ENCODE assay signal across 18 cellular contexts in genomic region chr6:143896096-143896880, GRCh38. TPM values are rescaled to one million over a fixed set of nuclear protein-coding genes. Genes with fewer than 3 reads are reported as not detected.
DNase-seq lines count a peak whose midpoint lies in the region; ATAC-seq, FAIRE-seq and TF ChIP-seq lines count a peak whose summit lies in the region.
"Had no signal": no experiment of that assay in that cellular context is flagged by ENCODE, and none has a peak within 500 bp of the region (broad histone marks: within the 10 kb centered on the region; RNA-seq: fewer than 3 reads in every experiment).

No MANE protein-coding gene starts in this region.

- no peaks in the 10 kb centered on the region for H3K4me1 Mint-ChIP-seq in natural killer cell treated with Interleukin-12 subunit alpha and Interleukin-12 subunit beta and Interleukin-15 and Interleukin-18, amount 100 ng/mL, for 72 hours (ENCODE audit: low read depth in 2 of 2)
- H3K4me1 Mint-ChIP-seq: immature natural killer cell had no signal

- no peak overlapping the region for H3K4me3 ChIP-seq in bronchial epithelial cell (ENCODE audit: low read depth, low read length)
- peak overlapping the region in 1 of 2 donors; percentile 4 for H3K4me3 ChIP-seq in mucosa of rectum (ENCODE audit: low read length in 2 of 2)
- H3K4me3 ChIP-seq in uterus = no peak overlapping the region
- H3K4me3 ChIP-seq: dorsolateral prefrontal cortex, SJCRH30, thyroid gland had no signal

- intact Hi-C loops in uterus (cut with DNase I; ENCODE audit: low total_unique reads) = no loop called here
- intact Hi-C loops in sciatic nerve (cut with DNase I) = no loop called here

- H3K9me3 Mint-ChIP-seq in natural killer cell treated with Interleukin-12 subunit alpha and Interleukin-12 subunit beta and Interleukin-15 and Interleukin-18, amount 100 ng/mL, for 72 hours = no peaks in the 10 kb centered on the region
- H3K9me3 Mint-ChIP-seq: immature natural killer cell had no signal

- no peaks in the 10 kb centered on the region for H3K27me3 Mint-ChIP-seq in natural killer cell treated with Interleukin-12 subunit alpha and Interleukin-12 subunit beta and Interleukin-15 and Interleukin-18, amount 100 ng/mL, for 72 hours

- no peak for TF ChIP-seq POLR2A in uterus (IDR thresholded peaks at IDR 0.05)

- H3K4me3 Mint-ChIP-seq in natural killer cell treated with Interleukin-12 subunit alpha and Interleukin-12 subunit beta and Interleukin-15 and Interleukin-18, amount 100 ng/mL, for 72 hours = no peak overlapping the region
- H3K4me3 Mint-ChIP-seq: activated CD8-positive, alpha-beta T cell treated with anti-CD3 and anti-CD28 coated beads, Interleukin-2, amount 10 ng/mL, durations not matched to agents 7 days and 5 days; immature natural killer cell had no signal

- FAIRE-seq in GM19239 (lab: Jason Lieb, UNC) (peak; percentile 18), bronchial epithelial cell (lab: Jason Lieb, UNC) (no peak)
- FAIRE-seq: astrocyte, frontal cortex had no signal

- H3K27ac ChIP-seq in mucosa of rectum (ENCODE audit: low read depth in 2 of 2, low read length in 2 of 2) (peak overlapping the region; percentile 41 to 56), uterus (no peak overlapping the region)
- H3K27ac ChIP-seq: dorsolateral prefrontal cortex, SJCRH30, thyroid gland had no signal

- H3K9ac ChIP-seq in mucosa of rectum (ENCODE audit: low read depth in 1 of 2, low read length in 2 of 2) = no peak overlapping the region

- no peaks in the 10 kb centered on the region for H3K27me3 ChIP-seq in bronchial epithelial cell (ENCODE audit: control insufficient read depth, insufficient read depth, low read length)
- no peaks in the 10 kb centered on the region for H3K27me3 ChIP-seq in mucosa of rectum (ENCODE audit: control insufficient read depth in 2 of 2, insufficient read depth in 2 of 2, low read length in 2 of 2)
- no peaks in the 10 kb centered on the region for H3K27me3 ChIP-seq in uterus
- H3K27me3 ChIP-seq: dorsolateral prefrontal cortex, SJCRH30, thyroid gland had no signal

- no peak overlapping the region for H3K27ac Mint-ChIP-seq in natural killer cell treated with Interleukin-12 subunit alpha and Interleukin-12 subunit beta and Interleukin-15 and Interleukin-18, amount 100 ng/mL, for 72 hours
- H3K27ac Mint-ChIP-seq: activated CD8-positive, alpha-beta T cell treated with anti-CD3 and anti-CD28 coated beads, Interleukin-2, amount 10 ng/mL, durations not matched to agents 7 days and 5 days; immature natural killer cell had no signal

- H3K36me3 ChIP-seq in bronchial epithelial cell (ENCODE audit: control insufficient read depth, insufficient read depth, low read length) (no peaks in the 10 kb centered on the region), mucosa of rectum (ENCODE audit: control insufficient read depth in 2 of 2, insufficient read depth in 2 of 2, low read length in 2 of 2) (no peaks in the 10 kb centered on the region), uterus (no peaks in the 10 kb centered on the region)
- H3K36me3 ChIP-seq: SJCRH30, thyroid gland had no signal

- H3K4me1 ChIP-seq in mucosa of rectum (ENCODE audit: control insufficient read depth in 2 of 2, insufficient read depth in 2 of 2, low read length in 2 of 2) = peaks cover 4% of the 10 kb centered on the region in 2 donors
- no peaks in the 10 kb centered on the region for H3K4me1 ChIP-seq in uterus
- H3K4me1 ChIP-seq: SJCRH30 had no signal

- DNase-seq in GM19239 (ENCODE audit: insufficient read length, low spot score) (no peak), M059J (ENCODE audit: low read depth) (peak; percentile 30), bronchial epithelial cell (ENCODE audit: low read depth) (peak; percentile 65), uterus (no peak), NCI-H1048 (lab: John Stamatoyannopoulos, UW) (no peak), sciatic nerve (ENCODE audit: low spot score) (no peak)
- DNase-seq in natural killer cell treated with Interleukin-12 subunit alpha and Interleukin-12 subunit beta and Interleukin-15 and Interleukin-18, amount 100 ng/mL, for 72 hours (ENCODE audit: low spot score) = no peak
- DNase-seq: activated CD8-positive, alpha-beta T cell treated with anti-CD3 and anti-CD28 coated beads, Interleukin-2, amount 10 ng/mL, durations not matched to agents 7 days and 5 days; DND-41; dorsolateral prefrontal cortex; immature natural killer cell; NCI-H146; NCI-H774; SJCRH30; thyroid gland had no signal

- H3K36me3 Mint-ChIP-seq in natural killer cell treated with Interleukin-12 subunit alpha and Interleukin-12 subunit beta and Interleukin-15 and Interleukin-18, amount 100 ng/mL, for 72 hours = no peaks in the 10 kb centered on the region

- no peaks in the 10 kb centered on the region for H3K9me3 ChIP-seq in mucosa of rectum (ENCODE audit: control insufficient read depth in 2 of 2, low read length in 2 of 2)
- H3K9me3 ChIP-seq in uterus = no peaks in the 10 kb centered on the region
- H3K9me3 ChIP-seq: SJCRH30, thyroid gland had no signal

- TF ChIP-seq CTCF in bronchial epithelial cell (IDR thresholded peaks at IDR 0.05; ENCODE audit: insufficient read depth, low read length, severe bottlenecking) = no peak
- TF ChIP-seq CTCF in uterus (IDR thresholded peaks at IDR 0.05) = no peak

- no peak for ATAC-seq in natural killer cell treated with Interleukin-12 subunit alpha and Interleukin-12 subunit beta and Interleukin-15 and Interleukin-18, amount 100 ng/mL, for 72 hours
- ATAC-seq in sciatic nerve = no peak
- ATAC-seq: activated CD8-positive, alpha-beta T cell treated with anti-CD3 and anti-CD28 coated beads, Interleukin-2, amount 10 ng/mL, durations not matched to agents 7 days and 5 days had no signal

RNA-seq across cellular contexts. Expression of gene ZC2HC1B, which starts 32.0 kb away (rescaled TPM):
- not detected in 2 replicates for total RNA-seq in M059J (2014; rRNA removed; shearing (Covaris generic))
- total RNA-seq in bronchial epithelial cell (not detected in 2 replicates), uterus (under 1 TPM in 1 of 4 donors, not detected in 3; 0.35 TPM), sciatic nerve (not detected)
- not detected for total RNA-seq in natural killer cell treated with Interleukin-12 subunit alpha and Interleukin-12 subunit beta and Interleukin-15 and Interleukin-18, amount 100 ng/mL, for 72 hours
- total RNA-seq: activated CD8-positive, alpha-beta T cell treated with anti-CD3 and anti-CD28 coated beads, Interleukin-2, amount 10 ng/mL, durations not matched to agents 7 days and 5 days; astrocyte; frontal cortex; SJCRH30; thyroid gland had no signal

RNA-seq across cellular contexts. Expression of gene LTV1, which starts 53.1 kb away (rescaled TPM):
- 27.4 and 31.0 TPM in 2 replicates for total RNA-seq in M059J (2014; rRNA removed; shearing (Covaris generic))
- total RNA-seq in bronchial epithelial cell (15.8 and 17.5 TPM in 2 replicates), uterus (10 to 100 TPM in 2 of 4 donors, 1 to 10 TPM in 2; 5.4 to 28.1 (median 14.2) TPM), sciatic nerve (22.4 TPM)
- 10 to 100 TPM; 33.3 to 43.1 TPM for total RNA-seq in natural killer cell treated with Interleukin-12 subunit alpha and Interleukin-12 subunit beta and Interleukin-15 and Interleukin-18, amount 100 ng/mL, for 72 hours

Comparison
In these comparisons a context has a peak if more than half of its experiments do, and no peak if none do; other contexts are left out.
1. DNase-seq: peak in M059J (single experiment) and bronchial epithelial cell (single experiment); none in GM19239 (single experiment), natural killer cell treated with Interleukin-12 subunit alpha and Interleukin-12 subunit beta and Interleukin-15 and Interleukin-18, amount 100 ng/mL, for 72 hours (single experiment), uterus (0 of 2), NCI-H1048 (single experiment) and sciatic nerve (single experiment).
2. H3K27ac ChIP-seq: peak in mucosa of rectum (2 of 2); none in uterus (0 of 2).